Comparison of ENCODE assay signal across 1 cellular context in the genomic region with DNA sequence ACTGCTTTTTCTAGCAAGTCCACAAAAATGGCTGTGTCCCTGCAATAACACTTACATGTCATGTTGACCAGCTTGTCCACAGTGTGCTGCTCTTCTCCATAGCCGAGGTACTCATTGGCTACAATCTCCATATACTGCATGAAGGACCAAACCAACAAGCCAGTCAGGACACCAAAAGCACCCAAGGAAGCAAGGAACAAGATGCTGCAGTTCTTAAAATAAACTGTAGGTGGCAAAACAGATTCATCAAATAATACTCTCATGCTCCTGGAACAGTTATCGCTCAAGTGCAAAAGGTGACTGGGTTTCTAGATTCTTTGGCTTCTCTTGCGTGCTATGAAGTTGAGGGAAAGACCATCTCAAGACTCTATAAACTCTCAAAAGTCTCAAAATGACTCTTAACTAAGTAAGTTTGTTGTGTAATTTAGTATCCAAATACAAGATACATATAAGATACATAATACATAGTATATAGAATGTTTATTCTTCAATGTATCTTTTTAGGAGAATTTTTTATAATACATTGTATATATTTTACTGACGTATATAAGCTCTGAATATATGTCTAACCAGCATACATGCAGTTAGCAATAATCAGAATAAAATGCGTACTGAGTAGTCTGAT.
TF ChIP-seq lines count a peak whose summit lies in the region.

No MANE protein-coding gene starts in this region.

TF ChIP-seq in WTC11, 78 proteins besides CTCF, POLR2A, EP300 and RAD21 (continued from another document):
- TF ChIP-seq, protein P1, sequence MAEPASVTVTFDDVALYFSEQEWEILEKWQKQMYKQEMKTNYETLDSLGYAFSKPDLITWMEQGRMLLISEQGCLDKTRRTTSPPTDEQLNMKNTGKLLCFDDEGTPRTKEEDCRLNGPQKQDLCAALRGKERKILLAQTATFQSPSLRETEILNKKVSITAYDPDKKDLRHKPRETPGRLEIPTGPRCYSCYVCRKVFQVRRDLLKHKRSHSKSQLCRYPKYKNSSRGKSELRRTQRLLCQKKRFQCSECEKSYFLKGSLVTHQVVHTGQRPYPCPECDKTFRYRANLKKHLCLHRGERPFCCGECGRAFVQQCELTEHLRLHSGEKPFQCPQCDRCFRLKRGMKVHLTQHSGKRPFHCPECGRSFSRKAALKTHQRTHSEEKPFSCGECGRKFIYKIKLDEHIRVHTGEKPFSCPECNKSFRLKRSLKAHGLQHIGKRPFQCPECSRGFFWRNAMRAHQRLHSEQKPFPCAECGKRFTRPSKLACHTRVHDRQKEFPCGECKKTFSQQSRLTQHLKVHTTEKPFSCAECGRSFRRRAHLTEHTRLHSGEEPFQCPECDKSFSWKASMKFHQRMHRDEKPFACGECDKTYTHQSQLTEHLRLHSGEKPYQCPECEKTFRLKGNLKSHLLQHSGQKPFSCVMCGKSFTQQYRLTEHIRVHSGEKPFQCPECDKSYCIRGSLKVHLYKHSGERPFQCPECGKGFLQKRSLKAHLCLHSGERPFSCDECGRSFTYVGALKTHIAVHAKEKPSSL (CRISPR knock-in tag; conservative IDR thresholded peaks at IDR 0.05) = no peak
- TF ChIP-seq PRRX2 (CRISPR knock-in tag; IDR thresholded peaks at IDR 0.05) = no peak
- TF ChIP-seq, protein P2, sequence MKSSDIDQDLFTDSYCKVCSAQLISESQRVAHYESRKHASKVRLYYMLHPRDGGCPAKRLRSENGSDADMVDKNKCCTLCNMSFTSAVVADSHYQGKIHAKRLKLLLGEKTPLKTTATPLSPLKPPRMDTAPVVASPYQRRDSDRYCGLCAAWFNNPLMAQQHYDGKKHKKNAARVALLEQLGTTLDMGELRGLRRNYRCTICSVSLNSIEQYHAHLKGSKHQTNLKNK (CRISPR knock-in tag; IDR thresholded peaks at IDR 0.05) = no peak
- TF ChIP-seq ZNF138 (CRISPR knock-in tag; conservative IDR thresholded peaks at IDR 0.05) = no peak
- TF ChIP-seq ZNF416 (CRISPR knock-in tag; IDR thresholded peaks at IDR 0.05) = no peak
- TF ChIP-seq GRHL2 (CRISPR knock-in tag; IDR thresholded peaks at IDR 0.05; ENCODE audit: insufficient replicate concordance, severe bottlenecking) = no peak
- no peak for TF ChIP-seq TEAD1 (CRISPR knock-in tag; IDR thresholded peaks at IDR 0.05)
- no peak for TF ChIP-seq NR3C1 (CRISPR knock-in tag; conservative IDR thresholded peaks at IDR 0.05; ENCODE audit: low read depth)
- TF ChIP-seq SMAD4 (CRISPR knock-in tag; IDR thresholded peaks at IDR 0.05) = no peak
